In the genomic region with DNA sequence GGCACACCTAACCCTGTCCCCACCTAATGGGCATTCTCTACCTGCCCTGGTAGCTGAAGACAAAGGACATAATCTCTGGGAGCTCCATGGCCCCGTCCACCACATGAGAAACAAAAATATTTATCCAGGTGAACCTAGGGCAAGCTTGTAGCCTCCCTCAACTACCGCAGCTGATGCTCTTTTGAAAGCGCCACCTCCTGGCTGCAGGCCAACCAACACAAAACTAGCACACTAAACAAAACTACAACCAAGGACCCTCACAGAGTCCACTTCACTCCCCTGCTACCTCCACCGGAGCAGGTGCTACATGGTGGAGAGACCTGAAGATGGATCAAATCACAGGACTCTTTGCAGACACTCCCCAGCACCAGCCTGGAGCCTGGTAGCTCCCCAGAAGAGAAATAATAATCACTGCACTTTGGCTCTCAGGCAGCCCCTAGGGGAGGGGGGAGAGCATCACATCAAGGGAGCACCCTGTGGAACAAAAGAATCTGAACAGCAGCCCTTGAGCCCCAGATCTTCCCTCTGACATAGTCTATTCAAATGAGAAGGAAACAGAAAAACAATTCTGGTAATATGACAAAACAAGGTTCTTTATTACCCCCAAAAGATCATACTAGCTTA, we compare ENCODE assay signal across 14 cellular contexts.
DNase-seq lines count a peak whose midpoint lies in the region; ATAC-seq and TF ChIP-seq lines count a peak whose summit lies in the region.
"Had no signal": no experiment of that assay in that cellular context is flagged by ENCODE, and none has a peak within 500 bp of the region (broad histone marks: within the 10 kb centered on the region; RNA-seq: fewer than 3 reads in every experiment).

No MANE protein-coding gene starts in this region.

- peak; percentile 63 for DNase-seq in activated CD4-positive, alpha-beta T cell treated with anti-CD3 and anti-CD28 coated beads, Interleukin-2, amount 10 ng/mL, durations not matched to agents 24 days and 14 days
- no peak for DNase-seq in activated CD4-positive, alpha-beta T cell treated with anti-CD3 and anti-CD28 coated beads, Interleukin-2, amount 50 U/mL, for 4 hours
- DNase-seq in GM12864 (ENCODE audit: low read depth) (no peak), immature natural killer cell (peak in 2 of 3 donors; percentile 5 to 9), left ventricle myocardium inferior (no peak)
- DNase-seq: activated naive CD4-positive, alpha-beta T cell; brain microvascular endothelial cell; COR-L47; GF-D8; natural killer cell had no signal

- H3K4me3 Mint-ChIP-seq in activated CD4-positive, alpha-beta T cell treated with anti-CD3 and anti-CD28 coated beads, Interleukin-2, amount 10 ng/mL, durations not matched to agents 24 days and 14 days, result no peak overlapping the region
- H3K4me3 Mint-ChIP-seq in immature natural killer cell, result no peak overlapping the region
- H3K4me3 Mint-ChIP-seq: natural killer cell had no signal

- no peak overlapping the region for H3K9ac ChIP-seq in OCI-LY1 (ENCODE audit: low read length)

- H3K36me3 ChIP-seq in OCI-LY1 (ENCODE audit: insufficient read depth, low read length) (no peaks in the 10 kb centered on the region), left ventricle myocardium inferior (no peaks in the 10 kb centered on the region)
- H3K36me3 ChIP-seq: brain microvascular endothelial cell, suprapubic skin had no signal

- H3K79me2 ChIP-seq in OCI-LY1 (ENCODE audit: insufficient read depth, low read length), result no peaks in the 10 kb centered on the region

- H2AFZ ChIP-seq in OCI-LY1 (ENCODE audit: low read length), result no peak overlapping the region

- ATAC-seq in GM18870 (IDR thresholded peaks at IDR 0.05; ENCODE audit: unreplicated experiment) (no peak), GM19467 (IDR thresholded peaks at IDR 0.05; ENCODE audit: unreplicated experiment) (no peak)
- ATAC-seq: natural killer cell had no signal

- H3K9me2 ChIP-seq in OCI-LY1 (ENCODE audit: low read depth, low read length), result no peaks in the 10 kb centered on the region

- no peaks in the 10 kb centered on the region for H3F3A ChIP-seq in OCI-LY1 (ENCODE audit: insufficient read depth, low read length)

- H3K4me1 ChIP-seq in OCI-LY1 (ENCODE audit: insufficient read depth, low read length, severe bottlenecking), result no peaks in the 10 kb centered on the region
- H3K4me1 ChIP-seq in left ventricle myocardium inferior, result no peaks in the 10 kb centered on the region
- H3K4me1 ChIP-seq: suprapubic skin had no signal

- TF ChIP-seq CTCF in GM12864 (IDR thresholded peaks at IDR 0.05; ENCODE audit: low read depth, low read length, missing control alignments), result peak; percentile 47
- peak; percentile 75 for TF ChIP-seq CTCF in OCI-LY1 (IDR thresholded peaks at IDR 0.05; ENCODE audit: low read length)
- no peak for TF ChIP-seq CTCF in left ventricle myocardium inferior (IDR thresholded peaks at IDR 0.05; ENCODE audit: borderline replicate concordance)

- intact Hi-C loops in activated CD4-positive, alpha-beta T cell treated with anti-CD3 and anti-CD28 coated beads, Interleukin-2, amount 10 ng/mL, durations not matched to agents 24 days and 14 days (cut with micrococcal nuclease), result loop anchor here (1.0 kb wide), 1 partner anchor 200 kb away; no protein-coding TSS in a partner anchor
- intact Hi-C loops in left ventricle myocardium inferior (cut with micrococcal nuclease), result no loop called here

- no peaks in the 10 kb centered on the region for H3K9me3 Mint-ChIP-seq in activated CD4-positive, alpha-beta T cell treated with anti-CD3 and anti-CD28 coated beads, Interleukin-2, amount 10 ng/mL, durations not matched to agents 24 days and 14 days
- H3K9me3 Mint-ChIP-seq in immature natural killer cell, result no peaks in the 10 kb centered on the region
- H3K9me3 Mint-ChIP-seq: natural killer cell had no signal

- H3K27ac ChIP-seq in OCI-LY1 (ENCODE audit: low read depth, low read length, poor library complexity, severe bottlenecking), result no peak overlapping the region
- no peak overlapping the region for H3K27ac ChIP-seq in left ventricle myocardium inferior (replicated peaks)
- H3K27ac ChIP-seq: brain microvascular endothelial cell, suprapubic skin had no signal

- H3K4me2 ChIP-seq in OCI-LY1 (ENCODE audit: low read length), result no peak overlapping the region

- no peaks in the 10 kb centered on the region for H3K36me3 Mint-ChIP-seq in activated CD4-positive, alpha-beta T cell treated with anti-CD3 and anti-CD28 coated beads, Interleukin-2, amount 10 ng/mL, durations not matched to agents 24 days and 14 days (ENCODE audit: low read depth)
- no peaks in the 10 kb centered on the region for H3K36me3 Mint-ChIP-seq in immature natural killer cell
- H3K36me3 Mint-ChIP-seq: natural killer cell had no signal

- no peaks in the 10 kb centered on the region for H3K4me1 Mint-ChIP-seq in activated CD4-positive, alpha-beta T cell treated with anti-CD3 and anti-CD28 coated beads, Interleukin-2, amount 10 ng/mL, durations not matched to agents 24 days and 14 days
- H3K4me1 Mint-ChIP-seq in immature natural killer cell, result no peaks in the 10 kb centered on the region
- H3K4me1 Mint-ChIP-seq: natural killer cell had no signal

- H3K4me3 ChIP-seq in GM12864 (ENCODE audit: low read depth, low read length) (no peak overlapping the region), OCI-LY1 (ENCODE audit: low read depth, low read length, poor library complexity, severe bottlenecking) (no peak overlapping the region), left ventricle myocardium inferior (no peak overlapping the region)
- H3K4me3 ChIP-seq: suprapubic skin had no signal

- no peaks in the 10 kb centered on the region for H3K27me3 ChIP-seq in OCI-LY1 (ENCODE audit: insufficient read depth, low read length)
- H3K27me3 ChIP-seq in left ventricle myocardium inferior (ENCODE audit: low read depth), result no peaks in the 10 kb centered on the region
- H3K27me3 ChIP-seq: brain microvascular endothelial cell, suprapubic skin had no signal

- H4K20me1 ChIP-seq in OCI-LY1 (ENCODE audit: insufficient read depth, low read length), result no peaks in the 10 kb centered on the region

- peaks cover 5% of the 10 kb centered on the region for H3K27me3 Mint-ChIP-seq in activated CD4-positive, alpha-beta T cell treated with anti-CD3 and anti-CD28 coated beads, Interleukin-2, amount 10 ng/mL, durations not matched to agents 24 days and 14 days
- peaks cover 1 to 4% (median 2%) of the 10 kb centered on the region in 3 donors for H3K27me3 Mint-ChIP-seq in immature natural killer cell (ENCODE audit: low read depth in 3 of 3)

- H3K27ac Mint-ChIP-seq in activated CD4-positive, alpha-beta T cell treated with anti-CD3 and anti-CD28 coated beads, Interleukin-2, amount 10 ng/mL, durations not matched to agents 24 days and 14 days, result no peak overlapping the region
- no peak overlapping the region for H3K27ac Mint-ChIP-seq in immature natural killer cell
- H3K27ac Mint-ChIP-seq: natural killer cell had no signal

- H3K9me3 ChIP-seq in OCI-LY1 (ENCODE audit: low read length) (no peaks in the 10 kb centered on the region), left ventricle myocardium inferior (replicated peaks) (no peaks in the 10 kb centered on the region)
- H3K9me3 ChIP-seq: suprapubic skin had no signal

Comparison
In these comparisons a context has a peak if more than half of its experiments do, and no peak if none do; other contexts are left out.
1. DNase-seq: peak in activated CD4-positive, alpha-beta T cell treated with anti-CD3 and anti-CD28 coated beads, Interleukin-2, amount 10 ng/mL, durations not matched to agents 24 days and 14 days (single experiment) and immature natural killer cell (2 of 3); none in activated CD4-positive, alpha-beta T cell treated with anti-CD3 and anti-CD28 coated beads, Interleukin-2, amount 50 U/mL, for 4 hours (0 of 2), GM12864 (single experiment) and left ventricle myocardium inferior (single experiment).